In the genomic region with DNA sequence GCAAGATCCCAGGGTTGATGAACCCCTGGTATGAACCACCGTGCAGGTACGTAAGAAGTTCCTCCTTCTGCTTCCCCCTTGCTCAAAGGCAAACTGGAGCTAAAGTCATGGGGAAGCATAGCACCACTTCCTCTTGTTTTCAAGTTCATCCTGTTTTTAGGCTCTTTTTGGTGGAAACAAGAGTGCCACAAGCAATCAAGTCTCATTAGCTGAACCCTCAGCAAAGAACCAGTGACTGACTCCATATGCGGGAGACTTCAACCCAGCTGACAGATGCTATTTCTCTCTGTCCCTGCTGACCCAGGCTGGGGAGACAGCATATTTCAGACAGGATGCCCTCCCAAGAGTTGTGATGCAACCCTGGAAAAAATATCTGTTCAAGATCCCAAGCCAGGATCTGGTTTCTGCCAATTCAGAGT, we compare ENCODE assay signal across 15 cellular contexts. TPM values are rescaled to one million over a fixed set of nuclear protein-coding genes. Genes with fewer than 3 reads are reported as not detected.
DNase-seq lines count a peak whose midpoint lies in the region; ATAC-seq and TF ChIP-seq lines count a peak whose summit lies in the region.
"Had no signal": no experiment of that assay in that cellular context is flagged by ENCODE, and none has a peak within 500 bp of the region (broad histone marks: within the 10 kb centered on the region; RNA-seq: fewer than 3 reads in every experiment).

No MANE protein-coding gene starts in this region.

- H3K4me3 ChIP-seq in uterus = no peak overlapping the region
- H3K4me3 ChIP-seq: lung had no signal

- H3K27me3 ChIP-seq in uterus = no peaks in the 10 kb centered on the region
- no peaks in the 10 kb centered on the region for H3K27me3 ChIP-seq in CD4-positive, alpha-beta T cell (ENCODE audit: control insufficient read depth, insufficient read depth, low read length)

- TF ChIP-seq CTCF in activated CD8-positive, alpha-beta T cell treated with anti-CD3 and anti-CD28 coated beads for 36 hours (IDR thresholded peaks at IDR 0.05) = no peak
- no peak for TF ChIP-seq CTCF in uterus (IDR thresholded peaks at IDR 0.05)
- TF ChIP-seq CTCF in CD4-positive, alpha-beta T cell (IDR thresholded peaks at IDR 0.05) = no peak

- ATAC-seq in activated CD8-positive, alpha-beta T cell treated with anti-CD3 and anti-CD28 coated beads, Interleukin-2, amount 10 ng/mL, durations not matched to agents 7 days and 5 days = no peak
- ATAC-seq in activated CD8-positive, alpha-beta T cell treated with anti-CD3 and anti-CD28 coated beads for 36 hours = no peak
- ATAC-seq in memory B cell (ENCODE audit: low read depth) = peak; percentile 65
- ATAC-seq in GM21423 (IDR thresholded peaks at IDR 0.05; ENCODE audit: unreplicated experiment) = no peak
- no peak for ATAC-seq in CD4-positive, alpha-beta T cell (ENCODE audit: poor library complexity)

- DNase-seq in activated CD8-positive, alpha-beta T cell treated with anti-CD3 and anti-CD28 coated beads, Interleukin-2, amount 10 ng/mL, durations not matched to agents 7 days and 5 days = no peak
- no peak for DNase-seq in activated CD8-positive, alpha-beta T cell treated with anti-CD3 and anti-CD28 coated beads for 36 hours
- DNase-seq in SKM-1 (lab: John Stamatoyannopoulos, UW; ENCODE audit: unreplicated experiment) (peak; percentile 69), memory B cell (ENCODE audit: low spot score in 2 of 2) (no peak), uterus (no peak), NCI-H1694 treated with DMSO at 0.1 percent for 48 hours (lab: John Stamatoyannopoulos, UW) (no peak)
- DNase-seq in CD4-positive, alpha-beta T cell = no peak
- DNase-seq: activated T-cell treated with anti-CD3 and anti-CD28 coated beads, Interleukin-2, amount 50 U/mL, for 1 hour; cerebellar nuclear complex; NCI-H2227 treated with DMSO at 0.1 percent for 48 hours; small intestine; stimulated activated CD8-positive, alpha-beta memory T cell treated with anti-CD3 and anti-CD28 coated beads, Interleukin-4, amount 100 ng/mL, for 48 hours; T-helper 9 cell had no signal

- no peaks in the 10 kb centered on the region for H3K9me3 ChIP-seq in uterus
- no peaks in the 10 kb centered on the region for H3K9me3 ChIP-seq in CD4-positive, alpha-beta T cell (ENCODE audit: control insufficient read depth, low read length)

- no peaks in the 10 kb centered on the region for H3K27me3 Mint-ChIP-seq in activated CD8-positive, alpha-beta T cell treated with anti-CD3 and anti-CD28 coated beads, Interleukin-2, amount 10 ng/mL, durations not matched to agents 7 days and 5 days (ENCODE audit: low read depth)
- no peaks in the 10 kb centered on the region for H3K27me3 Mint-ChIP-seq in activated CD8-positive, alpha-beta T cell treated with anti-CD3 and anti-CD28 coated beads for 36 hours
- H3K27me3 Mint-ChIP-seq in memory B cell = no peaks in the 10 kb centered on the region
- H3K27me3 Mint-ChIP-seq in CD4-positive, alpha-beta T cell = no peaks in the 10 kb centered on the region

- CTCF ChIA-PET in activated CD8-positive, alpha-beta T cell treated with anti-CD3 and anti-CD28 coated beads, Interleukin-2, amount 10 ng/mL, durations not matched to agents 7 days and 5 days (lab: Charles Lee) = interaction anchor here (0.8 to 5.0 kb wide), 4 partner anchors 10 to 256 kb away, joined by 3 to 25 read pairs (median 5); no protein-coding TSS in a partner anchor
- CTCF ChIA-PET in activated CD8-positive, alpha-beta T cell treated with anti-CD3 and anti-CD28 coated beads for 36 hours (lab: Charles Lee) = interaction anchor here (0.9 to 1.8 kb wide), 4 partner anchors 28 to 255 kb away, joined by 3 to 8 read pairs (median 3); a partner anchor contains a TSS
- CTCF ChIA-PET in CD4-positive, alpha-beta T cell (lab: Charles Lee) = interaction anchor here (2.6 kb wide), 1 partner anchor 46 kb away, joined by 12 read pairs; no protein-coding TSS in a partner anchor

- no peaks in the 10 kb centered on the region for H3K36me3 ChIP-seq in uterus

- H3K36me3 Mint-ChIP-seq in activated CD8-positive, alpha-beta T cell treated with anti-CD3 and anti-CD28 coated beads, Interleukin-2, amount 10 ng/mL, durations not matched to agents 7 days and 5 days (ENCODE audit: low read depth) = peaks cover 78% of the 10 kb centered on the region
- peaks cover 73% of the 10 kb centered on the region for H3K36me3 Mint-ChIP-seq in activated CD8-positive, alpha-beta T cell treated with anti-CD3 and anti-CD28 coated beads for 36 hours (ENCODE audit: low read depth)
- peaks cover 9% of the 10 kb centered on the region for H3K36me3 Mint-ChIP-seq in memory B cell
- H3K36me3 Mint-ChIP-seq in CD4-positive, alpha-beta T cell (ENCODE audit: low read depth) = peaks cover 26% of the 10 kb centered on the region

- no peaks in the 10 kb centered on the region for H3K4me1 ChIP-seq in uterus

- no peak overlapping the region for H3K4me3 Mint-ChIP-seq in activated CD8-positive, alpha-beta T cell treated with anti-CD3 and anti-CD28 coated beads, Interleukin-2, amount 10 ng/mL, durations not matched to agents 7 days and 5 days
- H3K4me3 Mint-ChIP-seq in activated CD8-positive, alpha-beta T cell treated with anti-CD3 and anti-CD28 coated beads for 36 hours = no peak overlapping the region
- peak overlapping the region; percentile 34 for H3K4me3 Mint-ChIP-seq in memory B cell
- no peak overlapping the region for H3K4me3 Mint-ChIP-seq in CD4-positive, alpha-beta T cell

- POLR2A ChIA-PET in activated CD8-positive, alpha-beta T cell treated with anti-CD3 and anti-CD28 coated beads, Interleukin-2, amount 10 ng/mL, durations not matched to agents 7 days and 5 days (lab: Charles Lee) = interaction anchor here (0.6 to 1.0 kb wide), 2 partner anchors 20 to 68 kb away, joined by 3 to 4 read pairs; no protein-coding TSS in a partner anchor
- POLR2A ChIA-PET in activated CD8-positive, alpha-beta T cell treated with anti-CD3 and anti-CD28 coated beads for 36 hours (lab: Charles Lee) = interaction anchor here (0.6 to 1.4 kb wide), 4 partner anchors 10 to 146 kb away, joined by 3 to 5 read pairs (median 3); no protein-coding TSS in a partner anchor
- POLR2A ChIA-PET in CD4-positive, alpha-beta T cell (lab: Charles Lee) = interaction anchor here (0.8 to 1.7 kb wide), 3 partner anchors 10 to 137 kb away, joined by 3 read pairs; no protein-coding TSS in a partner anchor

- H3K4me1 Mint-ChIP-seq in activated CD8-positive, alpha-beta T cell treated with anti-CD3 and anti-CD28 coated beads, Interleukin-2, amount 10 ng/mL, durations not matched to agents 7 days and 5 days (ENCODE audit: low read depth) = peaks cover 90% of the 10 kb centered on the region
- peaks cover 80% of the 10 kb centered on the region for H3K4me1 Mint-ChIP-seq in activated CD8-positive, alpha-beta T cell treated with anti-CD3 and anti-CD28 coated beads for 36 hours (ENCODE audit: low read depth)
- H3K4me1 Mint-ChIP-seq in memory B cell = peaks cover 45% of the 10 kb centered on the region
- H3K4me1 Mint-ChIP-seq in CD4-positive, alpha-beta T cell (ENCODE audit: low read depth) = peaks cover 75% of the 10 kb centered on the region

- H3K27ac ChIP-seq in uterus = peak overlapping the region; percentile 50 to 68
- no peak overlapping the region for H3K27ac ChIP-seq in CD4-positive, alpha-beta T cell (ENCODE audit: low read depth, low read length)

- intact Hi-C loops in activated CD8-positive, alpha-beta T cell treated with anti-CD3 and anti-CD28 coated beads for 36 hours (cut with micrococcal nuclease) = no loop called here
- intact Hi-C loops in uterus (cut with DNase I; ENCODE audit: low total_unique reads) = no loop called here
- intact Hi-C loops in CD4-positive, alpha-beta T cell (cut with DNase I, micrococcal nuclease) = no loop called here

- no peak for TF ChIP-seq POLR2A in uterus (IDR thresholded peaks at IDR 0.05)

- no peaks in the 10 kb centered on the region for H3K9me3 Mint-ChIP-seq in activated CD8-positive, alpha-beta T cell treated with anti-CD3 and anti-CD28 coated beads, Interleukin-2, amount 10 ng/mL, durations not matched to agents 7 days and 5 days (ENCODE audit: insufficient read depth)
- H3K9me3 Mint-ChIP-seq in activated CD8-positive, alpha-beta T cell treated with anti-CD3 and anti-CD28 coated beads for 36 hours = no peaks in the 10 kb centered on the region
- no peaks in the 10 kb centered on the region for H3K9me3 Mint-ChIP-seq in memory B cell
- H3K9me3 Mint-ChIP-seq in CD4-positive, alpha-beta T cell = no peaks in the 10 kb centered on the region

- peak overlapping the region; percentile 12 for H3K27ac Mint-ChIP-seq in activated CD8-positive, alpha-beta T cell treated with anti-CD3 and anti-CD28 coated beads, Interleukin-2, amount 10 ng/mL, durations not matched to agents 7 days and 5 days
- H3K27ac Mint-ChIP-seq in activated CD8-positive, alpha-beta T cell treated with anti-CD3 and anti-CD28 coated beads for 36 hours = no peak overlapping the region
- peak overlapping the region; percentile 79 for H3K27ac Mint-ChIP-seq in memory B cell
- H3K27ac Mint-ChIP-seq in CD4-positive, alpha-beta T cell = no peak overlapping the region

RNA-seq across cellular contexts. Expression of a gene that starts 47.7 kb away (rescaled TPM):
- 100 to 1,000 TPM; 140 TPM for total RNA-seq in activated CD8-positive, alpha-beta T cell treated with anti-CD3 and anti-CD28 coated beads, Interleukin-2, amount 10 ng/mL, durations not matched to agents 7 days and 5 days
- 100 to 1,000 TPM; 104 to 107 TPM for total RNA-seq in activated CD8-positive, alpha-beta T cell treated with anti-CD3 and anti-CD28 coated beads for 36 hours
- 10 to 100 TPM; 16.1 to 61.1 (median 36.9) TPM for total RNA-seq in uterus
- 10 to 100 TPM; 40.1 to 40.3 TPM for total RNA-seq in CD4-positive, alpha-beta T cell

Comparison
In these comparisons a context has a peak if more than half of its experiments do, and no peak if none do; other contexts are left out.
1. H3K27ac Mint-ChIP-seq: peak in activated CD8-positive, alpha-beta T cell treated with anti-CD3 and anti-CD28 coated beads, Interleukin-2, amount 10 ng/mL, durations not matched to agents 7 days and 5 days (single experiment) and memory B cell (single experiment); none in activated CD8-positive, alpha-beta T cell treated with anti-CD3 and anti-CD28 coated beads for 36 hours (single experiment) and CD4-positive, alpha-beta T cell (single experiment).